ENCODE assay signal across 16 cellular contexts in genomic region chr6:154890874-154891273, GRCh38.
DNase-seq lines count a peak whose midpoint lies in the region; ATAC-seq, FAIRE-seq and TF ChIP-seq lines count a peak whose summit lies in the region.
"Had no signal": no experiment of that assay in that cellular context is flagged by ENCODE, and none has a peak within 500 bp of the region (broad histone marks: within the 10 kb centered on the region; RNA-seq: fewer than 3 reads in every experiment).

No MANE protein-coding gene starts in this region.

- ATAC-seq in stimulated activated naive CD8-positive, alpha-beta T cell treated with anti-CD3 and anti-CD28 coated beads, Interleukin-15, Interleukin-2, amounts not matched to agents 100 U/mL and 50 U/mL, for 24 hours, result peak; percentile 82
- ATAC-seq in stimulated activated naive CD8-positive, alpha-beta T cell treated with anti-CD3 and anti-CD28 coated beads, Interleukin-15, amount 100 ng/mL, for 72 hours, result no peak
- no peak for ATAC-seq in HepG2
- ATAC-seq: GM12878 had no signal

- TF ChIP-seq EP300 in HepG2 (IDR thresholded peaks at IDR 0.05; ENCODE audit: low read depth in 2 of 2, low read length in 2 of 2), result no peak
- no peak for TF ChIP-seq EP300 in HepG2 (CRISPR knock-in tag; IDR thresholded peaks at IDR 0.05; ENCODE audit: borderline replicate concordance)

- no peaks in the 10 kb centered on the region for H3K9me3 Mint-ChIP-seq in activated T-cell treated with anti-CD3 and anti-CD28 coated beads, Interleukin-2, amount 50 U/mL, for 24 hours
- H3K9me3 Mint-ChIP-seq in stimulated activated naive CD8-positive, alpha-beta T cell treated with anti-CD3 and anti-CD28 coated beads, Interleukin-15, amount 100 ng/mL, for 72 hours, result no peaks in the 10 kb centered on the region
- H3K9me3 Mint-ChIP-seq: CD4-positive, CD25-positive, alpha-beta regulatory T cell had no signal

- H2AFZ ChIP-seq in HepG2 (ENCODE audit: low read length), result no peak overlapping the region
- no peak overlapping the region for H2AFZ ChIP-seq in OCI-LY7 (ENCODE audit: low read length)
- H2AFZ ChIP-seq: GM23248 had no signal

- H3K4me3 Mint-ChIP-seq in activated T-cell treated with anti-CD3 and anti-CD28 coated beads, Interleukin-2, amount 50 U/mL, for 24 hours, result no peak overlapping the region
- H3K4me3 Mint-ChIP-seq in stimulated activated naive CD8-positive, alpha-beta T cell treated with anti-CD3 and anti-CD28 coated beads, Interleukin-15, amount 100 ng/mL, for 72 hours, result no peak overlapping the region
- H3K4me3 Mint-ChIP-seq: CD4-positive, CD25-positive, alpha-beta regulatory T cell had no signal

- no peaks in the 10 kb centered on the region for H4K20me1 ChIP-seq in HepG2 (ENCODE audit: insufficient read depth, low read length)
- H4K20me1 ChIP-seq in OCI-LY7 (ENCODE audit: insufficient read depth, low read length), result no peaks in the 10 kb centered on the region

- no peaks in the 10 kb centered on the region for H3K27me3 Mint-ChIP-seq in activated T-cell treated with anti-CD3 and anti-CD28 coated beads, Interleukin-2, amount 50 U/mL, for 24 hours
- no peaks in the 10 kb centered on the region for H3K27me3 Mint-ChIP-seq in stimulated activated naive CD8-positive, alpha-beta T cell treated with anti-CD3 and anti-CD28 coated beads, Interleukin-15, amount 100 ng/mL, for 72 hours
- H3K27me3 Mint-ChIP-seq: CD4-positive, CD25-positive, alpha-beta regulatory T cell had no signal

- H3K36me3 ChIP-seq in HepG2 (replicated peaks in 1 of 2; ENCODE audit: control insufficient read depth in 1 of 2, insufficient read depth in 2 of 2, low read length in 2 of 2), result peaks cover 0 to 3% of the 10 kb centered on the region in 2 experiments; a peak in 3 of 5 replicates
- H3K36me3 ChIP-seq in OCI-LY7 (ENCODE audit: insufficient read depth, low read length), result no peaks in the 10 kb centered on the region

- no peaks in the 10 kb centered on the region for H3K27me3 ChIP-seq in HepG2 (ENCODE audit: control insufficient read depth in 1 of 2, insufficient read depth in 2 of 2, low read length in 2 of 2)
- H3K27me3 ChIP-seq: BLaER1 treated with 17β-estradiol and CSF1 and Interleukin-3, amounts not matched to agents 10 nM and 100 nM had no signal

- POLR2A ChIA-PET in HepG2 (lab: Yijun Ruan, JAX), result no interaction called here
- POLR2A ChIA-PET in OCI-LY7 (lab: Charles Lee), result interaction anchor here (0.7 kb wide), 1 partner anchor 218 kb away, joined by 5 read pairs; no protein-coding TSS in a partner anchor

- in situ Hi-C loops in HepG2 (cut with HindIII; ENCODE audit: extremely low pct_ligation_motif_present, low pct_unique_long_range_greater_than_20kb), result no loop called here

- H3K27ac ChIP-seq in HepG2 (ENCODE audit: extremely low read length, insufficient read depth, low read length) (no peak overlapping the region), OCI-LY7 (ENCODE audit: low read depth, low read length, poor library complexity, severe bottlenecking) (no peak overlapping the region)
- H3K27ac ChIP-seq: BLaER1 treated with 17β-estradiol and CSF1 and Interleukin-3, amounts not matched to agents 10 nM and 100 nM; GM23248 had no signal

- WGBS in HepG2 (ENCODE audit: low lambda C conversion rate), result 97% methylated on average over 3 of the region's 3 CpGs

- no peaks in the 10 kb centered on the region for H3K9me3 ChIP-seq in HepG2 (ENCODE audit: low read length)
- H3K9me3 ChIP-seq in OCI-LY7 (ENCODE audit: low read length), result no peaks in the 10 kb centered on the region
- H3K9me3 ChIP-seq: BLaER1 treated with 17β-estradiol and CSF1 and Interleukin-3, amounts not matched to agents 10 nM and 100 nM had no signal

- FAIRE-seq in HepG2 (lab: Jason Lieb, UNC), result no peak
- FAIRE-seq: GM12878, GM18507 had no signal

- H3K4me3 ChIP-seq in HepG2 (replicated peaks in 1 of 3; ENCODE audit: insufficient read depth in 1 of 3, low read depth in 2 of 3, low read length in 3 of 3) (no peak overlapping the region), OCI-LY7 (ENCODE audit: low read depth, low read length, poor library complexity, severe bottlenecking) (no peak overlapping the region)
- H3K4me3 ChIP-seq: BLaER1 treated with 17β-estradiol and CSF1 and Interleukin-3, amounts not matched to agents 10 nM and 100 nM; GM12878; GM23248 had no signal

- TF ChIP-seq RAD21 in HepG2 (CRISPR knock-in tag; IDR thresholded peaks at IDR 0.05), result no peak

- peak overlapping the region; percentile 52 for H3K27ac Mint-ChIP-seq in activated T-cell treated with anti-CD3 and anti-CD28 coated beads, Interleukin-2, amount 50 U/mL, for 24 hours
- peak overlapping the region in 1 of 2 donors; percentile 59 for H3K27ac Mint-ChIP-seq in stimulated activated naive CD8-positive, alpha-beta T cell treated with anti-CD3 and anti-CD28 coated beads, Interleukin-15, amount 100 ng/mL, for 72 hours
- H3K27ac Mint-ChIP-seq: CD4-positive, CD25-positive, alpha-beta regulatory T cell had no signal

- TF ChIP-seq POLR2A in HepG2 (IDR thresholded peaks at IDR 0.05; ENCODE audit: insufficient read depth in 1 of 2, low read depth in 2 of 2, low read length in 2 of 2), result no peak

- H3K9ac ChIP-seq in HepG2 (ENCODE audit: insufficient read depth, low read depth, low read length), result no peak overlapping the region
- H3K9ac ChIP-seq: BLaER1 treated with 17β-estradiol and CSF1 and Interleukin-3, amounts not matched to agents 10 nM and 100 nM; GM23248 had no signal

- intact Hi-C loops in HepG2 (cut with micrococcal nuclease; ENCODE audit: unreplicated experiment), result no loop called here
- intact Hi-C loops in OCI-LY7 (cut with micrococcal nuclease; ENCODE audit: unreplicated experiment), result no loop called here

- peaks cover 7% of the 10 kb centered on the region for H3K4me1 Mint-ChIP-seq in activated T-cell treated with anti-CD3 and anti-CD28 coated beads, Interleukin-2, amount 50 U/mL, for 24 hours (ENCODE audit: low read depth)
- H3K4me1 Mint-ChIP-seq in stimulated activated naive CD8-positive, alpha-beta T cell treated with anti-CD3 and anti-CD28 coated beads, Interleukin-15, amount 100 ng/mL, for 72 hours, result peaks cover 8% of the 10 kb centered on the region

- H3K4me2 ChIP-seq in HepG2 (ENCODE audit: low read depth, low read length), result no peak overlapping the region
- no peak overlapping the region for H3K4me2 ChIP-seq in OCI-LY7 (ENCODE audit: low read length)
- H3K4me2 ChIP-seq: BLaER1 treated with 17β-estradiol and CSF1 and Interleukin-3, amounts not matched to agents 10 nM and 100 nM had no signal

- no peak for DNase-seq in activated T-cell treated with anti-CD3 and anti-CD28 coated beads, Interleukin-2, amount 50 U/mL, for 24 hours
- no peak for DNase-seq in activated T-cell treated with anti-CD3 and anti-CD28 coated beads, Interleukin-2, amount 50 U/mL, for 1 hour
- no peak for DNase-seq in stimulated activated naive CD8-positive, alpha-beta T cell treated with anti-CD3 and anti-CD28 coated beads, Interleukin-15, Interleukin-2, amounts not matched to agents 100 U/mL and 50 U/mL, for 24 hours
- no peak for DNase-seq in stimulated activated naive CD8-positive, alpha-beta T cell treated with anti-CD3 and anti-CD28 coated beads, Interleukin-15, amount 100 ng/mL, for 72 hours
- no peak for DNase-seq in HepG2 (ENCODE audit: low spot score)
- DNase-seq in OCI-LY7 (ENCODE audit: low spot score), result no peak
- no peak for DNase-seq in dedifferentiated amniotic fluid mesenchymal stem cell (ENCODE audit: extremely low spot score)
- DNase-seq: ACHN; Calu3; CD4-positive, CD25-positive, alpha-beta regulatory T cell; DMS79; GM23248; H7 had no signal

- peaks cover 7% of the 10 kb centered on the region for H3K36me3 Mint-ChIP-seq in activated T-cell treated with anti-CD3 and anti-CD28 coated beads, Interleukin-2, amount 50 U/mL, for 24 hours (ENCODE audit: low read depth)

- no TSS peak for BruUV-seq in HepG2 (replicated peaks; lab: Mats Ljungman, UMichigan)
- BruUV-seq in OCI-LY7 (replicated peaks; lab: Mats Ljungman, UMichigan), result no TSS peak

- no peak for TF ChIP-seq CTCF in HepG2 (CRISPR knock-in tag; IDR thresholded peaks at IDR 0.05)
- TF ChIP-seq CTCF in OCI-LY7 (conservative IDR thresholded peaks at IDR 0.05; ENCODE audit: low read length), result no peak

- H3K9me2 ChIP-seq in OCI-LY7 (ENCODE audit: insufficient read depth, low read length), result no peaks in the 10 kb centered on the region

- CTCF ChIA-PET in HepG2 (lab: Yijun Ruan, JAX; ENCODE audit: low intra/inter-chr PET ratio, low total read pairs), result no interaction called here
- CTCF ChIA-PET in OCI-LY7 (lab: Charles Lee; ENCODE audit: unreplicated experiment), result no interaction called here

- H3K79me2 ChIP-seq in HepG2 (ENCODE audit: insufficient read depth, low read length), result no peaks in the 10 kb centered on the region
- H3K79me2 ChIP-seq in OCI-LY7 (ENCODE audit: insufficient read depth, low read depth, low read length), result no peaks in the 10 kb centered on the region

- H3K4me1 ChIP-seq in HepG2 (ENCODE audit: insufficient read depth, low read length) (peaks cover 25% of the 10 kb centered on the region), OCI-LY7 (ENCODE audit: insufficient read depth, low read length, poor library complexity, severe bottlenecking) (no peaks in the 10 kb centered on the region)

TF ChIP-seq in HepG2, 621 proteins besides CTCF, POLR2A, EP300 and RAD21:
- TF ChIP-seq ZNF563 (CRISPR knock-in tag; IDR thresholded peaks at IDR 0.05) (0 out of 2 replicates have a peak, but pooled peaks have one; percentile 25), ZNF614 (CRISPR knock-in tag; IDR thresholded peaks at IDR 0.05; ENCODE audit: borderline replicate concordance) (no peak)
